Comparison of ENCODE assay signal across 18 cellular contexts in the genomic region with DNA sequence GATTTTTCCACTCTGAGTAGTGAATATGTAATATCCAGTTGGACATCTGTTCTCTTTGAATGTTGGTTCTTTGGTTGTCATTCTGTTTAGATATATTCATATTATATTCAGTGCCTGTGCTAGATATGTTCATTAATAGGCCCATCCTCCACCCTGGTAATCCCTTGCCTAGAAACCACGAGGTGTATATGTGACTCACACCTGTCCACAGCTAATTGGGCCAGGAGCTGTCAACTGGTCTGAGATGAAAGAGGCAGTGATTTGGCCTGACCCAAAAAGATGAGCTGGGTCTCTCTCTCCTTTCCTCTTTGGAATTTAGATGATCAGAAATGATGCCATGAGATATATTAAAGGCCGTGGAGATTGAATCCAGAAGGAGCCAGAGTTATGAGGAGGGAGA.
DNase-seq lines count a peak whose midpoint lies in the region; ATAC-seq and TF ChIP-seq lines count a peak whose summit lies in the region.
"Had no signal": no experiment of that assay in that cellular context is flagged by ENCODE, and none has a peak within 500 bp of the region (broad histone marks: within the 10 kb centered on the region; RNA-seq: fewer than 3 reads in every experiment).

No MANE protein-coding gene starts in this region.

- no peak overlapping the region for H3K4me3 ChIP-seq in fibroblast of mammary gland (ENCODE audit: control insufficient read depth, low read depth, low read length)
- H3K4me3 ChIP-seq: BLaER1 treated with 17β-estradiol and CSF1 and Interleukin-3, amounts not matched to agents 10 nM and 100 nM had no signal

- DNase-seq in DMS53 (lab: John Stamatoyannopoulos, UW) (peak; percentile 27), DMS53 treated with DMSO at 0.1 percent for 48 hours (lab: John Stamatoyannopoulos, UW; ENCODE audit: unreplicated experiment) (no peak), SW480 (ENCODE audit: low spot score) (peak; percentile 7), fibroblast of mammary gland (ENCODE audit: low read depth) (peak; percentile 5), SKM-1 treated with dmso at 0.1 percent for 144 hours (lab: John Stamatoyannopoulos, UW; ENCODE audit: unreplicated experiment) (no peak), NCI-H2171 (lab: John Stamatoyannopoulos, UW) (no peak)
- no peak for DNase-seq in stimulated activated CD4-positive, alpha-beta T cell treated with anti-CD3 and anti-CD28 coated beads, Interleukin-15, amount 100 ng/mL, for 24 hours
- DNase-seq: Caco-2; CD4-positive, alpha-beta memory T cell; DMS 273 treated with DMSO at 0.1 percent for 48 hours; KG1; NCI-H1417; NCI-H187 treated with DMSO at 0.1 percent for 48 hours; NCI-H2227 treated with DMSO at 0.1 percent for 48 hours; NCI-H510A treated with DMSO at 0.1 percent for 48 hours; Right ventricle myocardium superior had no signal

- no peak for TF ChIP-seq CTCF in fibroblast of mammary gland (conservative IDR thresholded peaks at IDR 0.05; ENCODE audit: control insufficient read depth, insufficient read depth, low read depth, low read length)

- ATAC-seq in GM21528 (IDR thresholded peaks at IDR 0.05; ENCODE audit: low FRiP score, unreplicated experiment), result no peak

Comparison
In these comparisons a context has a peak if more than half of its experiments do, and no peak if none do; other contexts are left out.
1. DNase-seq: peak in DMS53 (single experiment), SW480 (single experiment) and fibroblast of mammary gland (single experiment); none in DMS53 treated with DMSO at 0.1 percent for 48 hours (single experiment), SKM-1 treated with dmso at 0.1 percent for 144 hours (single experiment), stimulated activated CD4-positive, alpha-beta T cell treated with anti-CD3 and anti-CD28 coated beads, Interleukin-15, amount 100 ng/mL, for 24 hours (single experiment) and NCI-H2171 (single experiment).